Comparison of ENCODE assay signal across 14 cellular contexts in genomic region chr6:101614774-101615173, GRCh38.
DNase-seq lines count a peak whose midpoint lies in the region; ATAC-seq, FAIRE-seq and TF ChIP-seq lines count a peak whose summit lies in the region.
"Had no signal": no experiment of that assay in that cellular context is flagged by ENCODE, and none has a peak within 500 bp of the region (broad histone marks: within the 10 kb centered on the region; RNA-seq: fewer than 3 reads in every experiment).

No MANE protein-coding gene starts in this region.

- no peak overlapping the region for H3K27ac Mint-ChIP-seq in immature natural killer cell
- H3K27ac Mint-ChIP-seq in stimulated activated naive CD8-positive, alpha-beta T cell treated with anti-CD3 and anti-CD28 coated beads, Interleukin-15, amount 100 ng/mL, for 72 hours: no peak overlapping the region
- H3K27ac Mint-ChIP-seq: activated naive CD4-positive, alpha-beta T cell treated with anti-CD3 and anti-CD28 coated beads, Interleukin-2, amount 50 U/mL, for 72 hours had no signal

- H3K36me3 ChIP-seq in keratinocyte (ENCODE audit: control insufficient read depth in 2 of 2, extremely low read depth in 1 of 2, insufficient read depth in 2 of 2, low read length in 2 of 2): no peaks in the 10 kb centered on the region

- H3K36me3 Mint-ChIP-seq in immature natural killer cell: no peaks in the 10 kb centered on the region
- H3K36me3 Mint-ChIP-seq: activated naive CD4-positive, alpha-beta T cell treated with anti-CD3 and anti-CD28 coated beads, Interleukin-2, amount 50 U/mL, for 72 hours had no signal

- no peaks in the 10 kb centered on the region for H3K27me3 Mint-ChIP-seq in immature natural killer cell (ENCODE audit: low read depth in 3 of 3)
- no peaks in the 10 kb centered on the region for H3K27me3 Mint-ChIP-seq in stimulated activated naive CD8-positive, alpha-beta T cell treated with anti-CD3 and anti-CD28 coated beads, Interleukin-15, amount 100 ng/mL, for 72 hours

- peaks cover 5% of the 10 kb centered on the region for H3K4me1 ChIP-seq in keratinocyte (ENCODE audit: control insufficient read depth, extremely low read depth, insufficient read depth, low read length)

- FAIRE-seq in keratinocyte (lab: Jason Lieb, UNC): no peak
- FAIRE-seq: endothelial cell of umbilical vein had no signal

- dilution Hi-C loops in keratinocyte (cut with MboI; ENCODE audit: extremely low pct_ligation_motif_present, low sequenced_read_pairs): no loop called here

- H3K9ac ChIP-seq in keratinocyte (ENCODE audit: control insufficient read depth, extremely low read depth, insufficient read depth, low read length): no peak overlapping the region

- no peak overlapping the region for H3K4me2 ChIP-seq in keratinocyte (ENCODE audit: control insufficient read depth, extremely low read depth, insufficient read depth, low read depth, low read length)

- no peaks in the 10 kb centered on the region for H4K20me1 ChIP-seq in keratinocyte (ENCODE audit: control insufficient read depth, extremely low read depth, insufficient read depth, low read length)

- H3K9me3 ChIP-seq in keratinocyte (ENCODE audit: control insufficient read depth, low read depth, low read length): no peaks in the 10 kb centered on the region

- peak; percentile 62 for ATAC-seq in HG03060 (IDR thresholded peaks at IDR 0.05; ENCODE audit: low read depth, unreplicated experiment)
- ATAC-seq in HG03159 (IDR thresholded peaks at IDR 0.05; ENCODE audit: unreplicated experiment): no peak
- no peak for ATAC-seq in stimulated activated naive CD8-positive, alpha-beta T cell treated with anti-CD3 and anti-CD28 coated beads, Interleukin-15, amount 100 ng/mL, for 72 hours
- ATAC-seq in HG03457 (IDR thresholded peaks at IDR 0.05; ENCODE audit: unreplicated experiment): no peak

- H3K4me1 Mint-ChIP-seq in immature natural killer cell: no peaks in the 10 kb centered on the region
- H3K4me1 Mint-ChIP-seq in stimulated activated naive CD8-positive, alpha-beta T cell treated with anti-CD3 and anti-CD28 coated beads, Interleukin-15, amount 100 ng/mL, for 72 hours: no peaks in the 10 kb centered on the region

- no peaks in the 10 kb centered on the region for H3K9me1 ChIP-seq in keratinocyte (ENCODE audit: control insufficient read depth, extremely low read depth, insufficient read depth, low read length)

- peak; percentile 5 for DNase-seq in DMS53 treated with DMSO at 0.1 percent for 48 hours (lab: John Stamatoyannopoulos, UW; ENCODE audit: unreplicated experiment)
- DNase-seq in astrocyte of the hippocampus (ENCODE audit: low read depth, low spot score): peak; percentile 79
- peak; percentile 21 for DNase-seq in keratinocyte (ENCODE audit: low read depth, low spot score)
- no peak for DNase-seq in immature natural killer cell
- DNase-seq in stimulated activated naive CD8-positive, alpha-beta T cell treated with anti-CD3 and anti-CD28 coated beads, Interleukin-15, amount 100 ng/mL, for 72 hours: no peak
- DNase-seq: activated CD4-positive, alpha-beta T cell treated with anti-CD3 and anti-CD28 coated beads for 4 hours; NCI-H2029 treated with DMSO at 0.1 percent for 48 hours; Right ventricle myocardium superior had no signal

- H3K79me2 ChIP-seq in keratinocyte (ENCODE audit: control insufficient read depth, insufficient read depth, low read length): no peaks in the 10 kb centered on the region

- no peaks in the 10 kb centered on the region for H3K27me3 ChIP-seq in keratinocyte (ENCODE audit: control insufficient read depth, extremely low read depth, insufficient read depth, low read length)

- no peak for TF ChIP-seq CTCF in keratinocyte (optimal IDR thresholded peaks at IDR 0.05 in 1 of 3, IDR thresholded peaks at IDR 0.05 in 1 of 3, conservative IDR thresholded peaks at IDR 0.05 in 1 of 3; ENCODE audit: extremely low read depth in 1 of 3, insufficient read depth in 2 of 3, low read length in 3 of 3)

- H3K4me3 ChIP-seq in keratinocyte (ENCODE audit: control insufficient read depth in 2 of 3, extremely low read depth in 1 of 3, insufficient read depth in 2 of 3, low read depth in 1 of 3, low read length in 3 of 3): no peak overlapping the region
- H3K4me3 ChIP-seq: skin epidermis had no signal

- no peak overlapping the region for H2AFZ ChIP-seq in keratinocyte (ENCODE audit: control insufficient read depth, low read length)

- peak overlapping the region; percentile 18 for H3K27ac ChIP-seq in keratinocyte (ENCODE audit: control insufficient read depth, insufficient read depth, low read length)
- H3K27ac ChIP-seq: skin epidermis had no signal

- peaks cover 0 to 16% (median 3%) of the 10 kb centered on the region in 6 donors for H3K9me3 Mint-ChIP-seq in immature natural killer cell
- H3K9me3 Mint-ChIP-seq in stimulated activated naive CD8-positive, alpha-beta T cell treated with anti-CD3 and anti-CD28 coated beads, Interleukin-15, amount 100 ng/mL, for 72 hours: no peaks in the 10 kb centered on the region

- H3K4me3 Mint-ChIP-seq in immature natural killer cell: no peak overlapping the region
- H3K4me3 Mint-ChIP-seq in stimulated activated naive CD8-positive, alpha-beta T cell treated with anti-CD3 and anti-CD28 coated beads, Interleukin-15, amount 100 ng/mL, for 72 hours: no peak overlapping the region

Comparison
In these comparisons a context has a peak if more than half of its experiments do, and no peak if none do; other contexts are left out.
1. DNase-seq: peak in DMS53 treated with DMSO at 0.1 percent for 48 hours (single experiment), astrocyte of the hippocampus (single experiment) and keratinocyte (single experiment); none in immature natural killer cell (0 of 3) and stimulated activated naive CD8-positive, alpha-beta T cell treated with anti-CD3 and anti-CD28 coated beads, Interleukin-15, amount 100 ng/mL, for 72 hours (0 of 2).